ENCODE assay signal across 7 cellular contexts in the genomic region with DNA sequence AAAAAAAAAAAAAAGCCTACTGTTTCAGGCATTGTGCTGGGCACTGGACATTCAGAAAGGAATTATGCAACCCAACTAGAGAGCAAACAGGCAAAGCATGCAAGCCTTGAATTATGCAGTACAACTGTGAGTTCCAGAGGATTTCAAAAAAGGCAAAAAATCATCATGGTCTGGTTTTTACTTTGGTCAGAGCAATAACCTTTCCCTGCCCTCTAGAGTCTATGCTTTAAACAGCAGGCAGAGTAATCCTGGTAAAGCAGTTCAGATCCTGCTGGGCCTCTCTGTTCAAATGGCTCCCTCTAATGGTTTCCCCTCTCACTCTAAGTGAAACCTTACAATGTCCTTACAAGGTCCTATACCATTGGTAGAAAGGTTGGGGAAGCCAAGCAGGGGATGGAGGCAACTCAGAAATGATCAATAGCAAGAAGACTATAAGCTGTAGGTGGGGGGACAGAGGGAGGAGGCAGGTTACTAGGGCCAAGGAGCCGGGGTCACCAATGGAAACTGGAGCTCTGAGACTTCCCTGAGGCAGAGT. TPM values are rescaled to one million over a fixed set of nuclear protein-coding genes. Genes with fewer than 3 reads are reported as not detected.
A peak's percentile ranks its signal among the peaks of the same experiment; 100 is the strongest.
DNase-seq lines count a peak whose midpoint lies in the region; ATAC-seq lines count a peak whose summit lies in the region.

No MANE protein-coding gene starts in this region.

- in situ Hi-C loops in G401 (cut with HindIII; ENCODE audit: low sequenced_read_pairs), result no loop called here

- no peak overlapping the region for H3K4me3 Mint-ChIP-seq in activated naive CD4-positive, alpha-beta T cell treated with anti-CD3 and anti-CD28 coated beads, Interleukin-2, amount 10 ng/mL, durations not matched to agents 7 days and 5 days

- DNase-seq in G401 (ENCODE audit: low spot score) (peak; percentile 79), HUDEP-2 (lab: John Stamatoyannopoulos, UW; ENCODE audit: unreplicated experiment in 76 of 76) (peak in 59 of 76 experiments; percentile 5 to 91 (median 57)), NOMO-1 treated with DMSO at 0.1 percent for 48 hours (lab: John Stamatoyannopoulos, UW; ENCODE audit: unreplicated experiment) (peak; percentile 88), glomerular endothelial cell (ENCODE audit: extremely low read depth, low read depth, low spot score) (peak; percentile 86), pons (ENCODE audit: low spot score) (peak; percentile 93)
- peak; percentile 60 for DNase-seq in activated naive CD4-positive, alpha-beta T cell treated with anti-CD3 and anti-CD28 coated beads, Interleukin-2, amount 10 ng/mL, durations not matched to agents 7 days and 5 days

- H3K36me3 Mint-ChIP-seq in activated naive CD4-positive, alpha-beta T cell treated with anti-CD3 and anti-CD28 coated beads, Interleukin-2, amount 10 ng/mL, durations not matched to agents 7 days and 5 days, result no peaks in the 10 kb centered on the region

- ATAC-seq in HG03025 (IDR thresholded peaks at IDR 0.05; ENCODE audit: low FRiP score, unreplicated experiment), result no peak

- no peaks in the 10 kb centered on the region for H3K9me3 Mint-ChIP-seq in activated naive CD4-positive, alpha-beta T cell treated with anti-CD3 and anti-CD28 coated beads, Interleukin-2, amount 10 ng/mL, durations not matched to agents 7 days and 5 days

- CTCF ChIA-PET in activated naive CD4-positive, alpha-beta T cell treated with anti-CD3 and anti-CD28 coated beads, Interleukin-2, amount 10 ng/mL, durations not matched to agents 7 days and 5 days (lab: Charles Lee), result interaction anchor here (0.8 to 11.7 kb wide), 11 partner anchors 9 to 268 kb away, joined by 3 to 219 read pairs (median 5); partner anchors contain the start of genes GAS2L2 and MMP28

- no peak overlapping the region for H3K27ac Mint-ChIP-seq in activated naive CD4-positive, alpha-beta T cell treated with anti-CD3 and anti-CD28 coated beads, Interleukin-2, amount 10 ng/mL, durations not matched to agents 7 days and 5 days

- H3K4me1 Mint-ChIP-seq in activated naive CD4-positive, alpha-beta T cell treated with anti-CD3 and anti-CD28 coated beads, Interleukin-2, amount 10 ng/mL, durations not matched to agents 7 days and 5 days, result peaks cover 56% of the 10 kb centered on the region

- peaks cover 11% of the 10 kb centered on the region for H3K27me3 Mint-ChIP-seq in activated naive CD4-positive, alpha-beta T cell treated with anti-CD3 and anti-CD28 coated beads, Interleukin-2, amount 10 ng/mL, durations not matched to agents 7 days and 5 days

RNA-seq across cellular contexts. Expression of gene TAF15, which starts 4.6 kb away (rescaled TPM):
- 18.2 and 23.9 TPM in 2 replicates for total RNA-seq in G401 (2014; rRNA removed; shearing (Covaris generic))
- total RNA-seq in glomerular endothelial cell, result 52.4 and 73.9 TPM in 2 replicates

RNA-seq across cellular contexts. Expression of gene MMP28, which starts 9.3 kb away (rescaled TPM):
- total RNA-seq in G401 (2014; rRNA removed; shearing (Covaris generic)), result not detected in 2 replicates
- 0.29 and 3.4 TPM in 2 replicates for total RNA-seq in glomerular endothelial cell

RNA-seq across cellular contexts. Expression of gene C17orf50, which starts 44.0 kb away (rescaled TPM):
- not detected in 2 replicates for total RNA-seq in G401 (2014; rRNA removed; shearing (Covaris generic))
- not detected in 2 replicates for total RNA-seq in glomerular endothelial cell

RNA-seq across cellular contexts. Expression of gene GAS2L2, which starts 51.7 kb away (rescaled TPM):
- not detected in 2 replicates for total RNA-seq in G401 (2014; rRNA removed; shearing (Covaris generic))
- total RNA-seq in glomerular endothelial cell, result not detected in 2 replicates
